10 cellular contexts compared by ENCODE assay signal in genomic region chr12:120125792-120126634, GRCh38. TPM values are rescaled to one million over a fixed set of nuclear protein-coding genes. Genes with fewer than 3 reads are reported as not detected.
DNase-seq lines count a peak whose midpoint lies in the region; ATAC-seq and TF ChIP-seq lines count a peak whose summit lies in the region.
"Had no signal": no experiment of that assay in that cellular context is flagged by ENCODE, and none has a peak within 500 bp of the region (broad histone marks: within the 10 kb centered on the region; RNA-seq: fewer than 3 reads in every experiment).

No MANE protein-coding gene starts in this region.

- H3K27ac Mint-ChIP-seq in GM23338 (peak overlapping the region; percentile 85), brain (peak overlapping the region in 3 of 5 experiments; percentile 32 to 83 (median 39))

- H3K4me1 Mint-ChIP-seq in GM23338 (peaks cover 22% of the 10 kb centered on the region), brain (peaks cover 4% of the 10 kb centered on the region)

- H3F3A ChIP-seq in GM23338 (replicated peaks; ENCODE audit: low read depth) (peaks cover 14% of the 10 kb centered on the region; the same call in 1 of the 2 replicates), MM.1S (ENCODE audit: insufficient read depth, low read length) (peaks cover 21% of the 10 kb centered on the region)

- no peaks in the 10 kb centered on the region for H3K79me2 ChIP-seq in GM23338 (replicated peaks; ENCODE audit: insufficient read depth)
- H3K79me2 ChIP-seq in MM.1S (ENCODE audit: low read length), result no peaks in the 10 kb centered on the region; the same call in 1 of the 2 replicates

- H3K4me3 Mint-ChIP-seq in GM23338 (no peak overlapping the region; the same call in 2 of the 3 replicates), brain (no peak overlapping the region)

- H3K4me3 ChIP-seq in AG10803 (ENCODE audit: low read length), result no peak overlapping the region
- no peak overlapping the region for H3K4me3 ChIP-seq in GM23338
- H3K4me3 ChIP-seq in MM.1S (ENCODE audit: low read length), result no peak overlapping the region

- peak overlapping the region; percentile 50; the same call in 1 of the 2 replicates for H3K27ac ChIP-seq in GM23338 (ENCODE audit: low read depth)
- H3K27ac ChIP-seq in MM.1S (ENCODE audit: low read length), result no peak overlapping the region

- peaks cover 11% of the 10 kb centered on the region for H3K4me1 ChIP-seq in GM23338 (ENCODE audit: insufficient read depth)
- H3K4me1 ChIP-seq in MM.1S (ENCODE audit: low read length), result peaks cover 14% of the 10 kb centered on the region

- TF ChIP-seq CTCF in AG10803 (conservative IDR thresholded peaks at IDR 0.05; ENCODE audit: low read length) (no peak), GM23338 (conservative IDR thresholded peaks at IDR 0.05; ENCODE audit: low read depth in 2 of 2) (no peak), brain (conservative IDR thresholded peaks at IDR 0.05) (no peak), MM.1S (IDR thresholded peaks at IDR 0.05; ENCODE audit: low read length) (no peak)

- DNase-seq in AG10803 (ENCODE audit: low read depth) (peak; percentile 34), GM23338 (ENCODE audit: low spot score) (peak; percentile 38), medulla oblongata (ENCODE audit: extremely low spot score) (peak; percentile 55), MV-4-11 (lab: John Stamatoyannopoulos, UW) (no peak), MM.1S (no peak), DMS 273 treated with DMSO at 0.1 percent for 48 hours (lab: John Stamatoyannopoulos, UW) (no peak)
- DNase-seq: Calu3, NCI-H2171 treated with DMSO at 0.1 percent for 48 hours had no signal

- H3K9me2 ChIP-seq in GM23338 (ENCODE audit: insufficient read depth) (no peaks in the 10 kb centered on the region), MM.1S (replicated peaks; ENCODE audit: insufficient read depth, low read length) (no peaks in the 10 kb centered on the region)

- H3K27me3 ChIP-seq in GM23338 (ENCODE audit: insufficient read depth), result no peaks in the 10 kb centered on the region
- H3K27me3 ChIP-seq in MM.1S (replicated peaks; ENCODE audit: insufficient read depth, low read length), result no peaks in the 10 kb centered on the region

- H2AFZ ChIP-seq in GM23338 (no peak overlapping the region), MM.1S (ENCODE audit: low read length) (no peak overlapping the region)

- no peak; the same call in 2 of the 3 replicates for ATAC-seq in GM23338
- ATAC-seq in GM19395 (IDR thresholded peaks at IDR 0.05; ENCODE audit: unreplicated experiment), result no peak

- H3K27me3 Mint-ChIP-seq in GM23338 (ENCODE audit: insufficient read depth, low read depth, poor library complexity), result peaks cover 5% of the 10 kb centered on the region
- H3K27me3 Mint-ChIP-seq in brain, result peaks cover 2% of the 10 kb centered on the region

- no peaks in the 10 kb centered on the region for H3K9me3 ChIP-seq in MM.1S (replicated peaks; ENCODE audit: insufficient read depth, low read length)

- H3K9ac ChIP-seq in MM.1S (ENCODE audit: low read length), result no peak overlapping the region

- H3K36me3 ChIP-seq in GM23338 (ENCODE audit: insufficient read depth) (peaks cover 31% of the 10 kb centered on the region), MM.1S (replicated peaks; ENCODE audit: insufficient read depth, low read length) (no peaks in the 10 kb centered on the region)

- H3K9me3 Mint-ChIP-seq in GM23338, result no peaks in the 10 kb centered on the region
- no peaks in the 10 kb centered on the region for H3K9me3 Mint-ChIP-seq in brain

- H4K20me1 ChIP-seq in GM23338 (replicated peaks; ENCODE audit: insufficient read depth), result peaks cover 15% of the 10 kb centered on the region
- H4K20me1 ChIP-seq in MM.1S (ENCODE audit: insufficient read depth, low read length), result no peaks in the 10 kb centered on the region

- H3K4me2 ChIP-seq in GM23338, result no peak overlapping the region
- H3K4me2 ChIP-seq in MM.1S (ENCODE audit: low read depth, low read length), result no peak overlapping the region

- H3K36me3 Mint-ChIP-seq in GM23338 (ENCODE audit: low read depth) (peaks cover 54% of the 10 kb centered on the region), brain (peaks cover 33% of the 10 kb centered on the region)

TF ChIP-seq in GM23338, 12 proteins besides CTCF, POLR2A, EP300 and RAD21:
- TF ChIP-seq ZNF331 (CRISPR knock-in tag; IDR thresholded peaks at IDR 0.05; ENCODE audit: low read depth) (no peak), ZNF114 (CRISPR knock-in tag; IDR thresholded peaks at IDR 0.05) (no peak), POLR2AphosphoS5 (IDR thresholded peaks at IDR 0.05; ENCODE audit: low read depth) (no peak), NANOG (IDR thresholded peaks at IDR 0.05; ENCODE audit: borderline replicate concordance) (no peak), JUNB (IDR thresholded peaks at IDR 0.05; ENCODE audit: unreplicated experiment) (no peak), EZH2 (IDR thresholded peaks at IDR 0.05; ENCODE audit: low read depth, unreplicated experiment) (no peak)
- TF ChIP-seq, protein P1, sequence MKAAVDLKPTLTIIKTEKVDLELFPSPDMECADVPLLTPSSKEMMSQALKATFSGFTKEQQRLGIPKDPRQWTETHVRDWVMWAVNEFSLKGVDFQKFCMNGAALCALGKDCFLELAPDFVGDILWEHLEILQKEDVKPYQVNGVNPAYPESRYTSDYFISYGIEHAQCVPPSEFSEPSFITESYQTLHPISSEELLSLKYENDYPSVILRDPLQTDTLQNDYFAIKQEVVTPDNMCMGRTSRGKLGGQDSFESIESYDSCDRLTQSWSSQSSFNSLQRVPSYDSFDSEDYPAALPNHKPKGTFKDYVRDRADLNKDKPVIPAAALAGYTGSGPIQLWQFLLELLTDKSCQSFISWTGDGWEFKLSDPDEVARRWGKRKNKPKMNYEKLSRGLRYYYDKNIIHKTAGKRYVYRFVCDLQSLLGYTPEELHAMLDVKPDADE (IDR thresholded peaks at IDR 0.05), result no peak

RNA-seq across cellular contexts. Expression of gene RAB35, which starts 9.5 kb away (rescaled TPM):
- total RNA-seq in GM23338 (2014; rRNA removed; shearing (Covaris generic)), result 15.9 and 16.9 TPM in 2 replicates
- polyA plus RNA-seq in GM23338 (2016; fragmentation: Nextera tagmentation; extraction: Ambion mirVana), result 9.9 and 12.6 TPM in 2 replicates
- polyA plus RNA-seq in brain (ENCODE audit: insufficient read depth, low read depth, low replicate concordance), result 40.8 TPM

Comparison
In these comparisons a context has a peak if more than half of its experiments do, and no peak if none do; other contexts are left out.
1. DNase-seq: peak in AG10803 (single experiment), GM23338 (single experiment) and medulla oblongata (single experiment); none in MV-4-11 (single experiment), MM.1S (single experiment) and DMS 273 treated with DMSO at 0.1 percent for 48 hours (single experiment).